8 cellular contexts compared by ENCODE assay signal in the genomic region with DNA sequence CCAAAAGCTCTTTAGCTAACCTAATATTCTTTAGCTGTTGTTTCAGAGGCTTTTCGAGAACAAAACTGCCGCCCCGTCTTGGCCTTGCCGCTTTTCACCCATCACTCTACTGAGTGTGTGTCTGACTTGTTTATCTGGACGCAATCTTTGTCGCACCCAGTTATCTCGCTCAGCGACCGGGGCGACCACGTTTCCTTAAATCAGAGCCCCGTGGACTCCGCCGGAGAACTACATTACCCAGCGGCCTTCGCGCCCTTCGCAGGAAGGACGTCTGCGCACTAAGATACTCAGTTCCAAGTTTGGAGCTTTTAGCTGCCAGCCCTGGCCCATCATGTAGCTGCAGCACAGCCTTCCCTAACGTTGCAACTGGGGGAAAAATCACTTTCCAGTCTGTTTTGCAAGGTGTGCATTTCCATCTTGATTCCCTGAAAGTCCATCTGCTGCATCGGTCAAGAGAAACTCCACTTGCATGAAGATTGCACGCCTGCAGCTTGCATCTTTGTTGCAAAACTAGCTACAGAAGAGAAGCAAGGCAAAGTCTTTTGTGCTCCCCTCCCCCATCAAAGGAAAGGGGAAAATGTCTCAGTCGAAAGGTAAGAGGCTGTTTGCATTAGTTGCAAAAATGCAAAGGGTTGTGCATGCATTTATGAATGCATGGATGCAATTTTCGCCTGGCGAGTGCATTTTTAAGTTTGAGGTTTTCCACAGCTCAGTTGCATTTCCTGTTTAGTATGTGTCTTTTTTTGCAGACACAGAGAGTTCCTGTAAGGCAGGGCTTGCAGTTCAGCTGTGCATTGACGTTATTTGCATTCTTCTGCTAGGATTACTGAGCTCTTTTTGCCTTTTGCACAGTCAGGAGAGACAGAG. TPM values are rescaled to one million over a fixed set of nuclear protein-coding genes. Genes with fewer than 3 reads are reported as not detected.
DNase-seq lines count a peak whose midpoint lies in the region; ATAC-seq and TF ChIP-seq lines count a peak whose summit lies in the region.

A gene (plus strand): TSS at position 290 of the 867 bp plus-strand sequence. CDS start 288 bp downstream, at position 578.

- H2AK5ac ChIP-seq in IMR-90 (ENCODE audit: low read depth, low read length), result no peak within 1 kb of the TSS

- peak; percentile 96 for ATAC-seq in GM21576 (IDR thresholded peaks at IDR 0.05; ENCODE audit: unreplicated experiment)
- peak; percentile 90 for ATAC-seq in IMR-90 (ENCODE audit: low read depth)
- peak; percentile 87 for ATAC-seq in omental fat pad (ENCODE audit: low FRiP score)

- H2BK15ac ChIP-seq in IMR-90 (ENCODE audit: low read depth, low read length), result peak within 1 kb of the TSS; percentile 46; the same call in 2 of the 3 replicates

- H3K56ac ChIP-seq in IMR-90 (ENCODE audit: extremely low read depth, insufficient read depth, low read length), result peak within 1 kb of the TSS; percentile 26; the same call in 1 of the 2 replicates

- H2BK5ac ChIP-seq in IMR-90 (ENCODE audit: low read depth, low read length, poor library complexity, severe bottlenecking), result no peak within 1 kb of the TSS

- H4K8ac ChIP-seq in IMR-90 (ENCODE audit: low read depth in 2 of 2, low read length in 2 of 2), result peak within 1 kb of the TSS; percentile 62 to 93

- H3K14ac ChIP-seq in IMR-90 (replicated peaks; ENCODE audit: low read depth, low read length), result peak within 1 kb of the TSS; percentile 85

- peak within 1 kb of the TSS; percentile 89 for H2BK120ac ChIP-seq in IMR-90 (ENCODE audit: low read depth, low read length)

- 0% methylated on average over 11 of the region's 27 CpGs; no CpG with 5 or more reads in 1 of the 2 experiments for WGBS in IMR-90 (ENCODE audit: extremely low coverage in 2 of 2, insufficient read length in 1 of 2), 2 experiments
- WGBS in testis, 2 donors, result 2% methylated on average over 27 of the region's 27 CpGs

- H3K9me3 ChIP-seq in IMR-90 (ENCODE audit: control insufficient read depth, insufficient read depth, low read length) (no peaks in the 10 kb centered on the region), testis (no peaks in the 10 kb centered on the region)

- H3K9me1 ChIP-seq in IMR-90 (ENCODE audit: insufficient read depth, low read length), result no peaks in the 10 kb centered on the region

- intact Hi-C loops in IMR-90 (cut with micrococcal nuclease), result loop anchor here (5.0 kb wide), 3 partner anchors 58 to 103 kb away; no protein-coding TSS in a partner anchor
- intact Hi-C loops in head of caudate nucleus (cut with DNase I), result no loop called here
- intact Hi-C loops in testis (cut with DNase I; ENCODE audit: low total_unique reads), result no loop called here

- peak within 1 kb of the TSS; percentile 27 for H4K5ac ChIP-seq in IMR-90 (ENCODE audit: low read depth, low read length)

- peak within 1 kb of the TSS; percentile 20; the same call in 1 of the 2 replicates for H3K18ac ChIP-seq in IMR-90 (ENCODE audit: low read depth, low read length)

- H3K36me3 ChIP-seq in IMR-90 (ENCODE audit: control insufficient read depth, insufficient read depth, low read length) (no peaks in the 10 kb centered on the region), testis (ENCODE audit: low read depth, missing control alignments) (no peaks in the 10 kb centered on the region)

- 0 out of 2 replicates have a peak, but pooled peaks cover 2% of the 10 kb centered on the region for H3K4me1 ChIP-seq in IMR-90 (ENCODE audit: control insufficient read depth, insufficient read depth, low read length)
- no peaks in the 10 kb centered on the region for H3K4me1 ChIP-seq in testis

- no peaks in the 10 kb centered on the region for H4K20me1 ChIP-seq in IMR-90 (ENCODE audit: insufficient read depth, low read length)

- H3K79me1 ChIP-seq in IMR-90 (ENCODE audit: low read depth in 1 of 2, low read length in 2 of 2), result no peaks in the 10 kb centered on the region

- POLR2A ChIA-PET in IMR-90 (lab: Charles Lee; ENCODE audit: unreplicated experiment), result interaction anchor here (0.5 kb wide), 1 partner anchor 824 kb away, joined by 4 read pairs; no protein-coding TSS in a partner anchor

- no peak within 1 kb of the TSS for H2AK9ac ChIP-seq in IMR-90 (replicated peaks; ENCODE audit: low read depth, low read length, poor library complexity)

- no peak for TF ChIP-seq RAD21 in IMR-90 (IDR thresholded peaks at IDR 0.05; ENCODE audit: low read length)

- H3K27me3 ChIP-seq in IMR-90 (ENCODE audit: control insufficient read depth, insufficient read depth, low read length) (no peaks in the 10 kb centered on the region), testis (no peaks in the 10 kb centered on the region)

- CTCF ChIA-PET in IMR-90 (lab: Yijun Ruan, JAX), result interaction anchor here (0.5 to 1.4 kb wide), 3 partner anchors 31 to 1137 kb away, joined by 3 to 5 read pairs (median 3); no protein-coding TSS in a partner anchor

- H3K9ac ChIP-seq in IMR-90 (ENCODE audit: low read depth, low read length), result peak within 1 kb of the TSS; percentile 64

- no peak for TF ChIP-seq POLR2A in IMR-90 (IDR thresholded peaks at IDR 0.05; ENCODE audit: low read depth, low read length)
- TF ChIP-seq POLR2A in testis (IDR thresholded peaks at IDR 0.05), result no peak

- peak within 1 kb of the TSS; percentile 89 for H3K4me2 ChIP-seq in IMR-90 (ENCODE audit: low read depth, low read length)

- DNase-seq in DMS53 treated with DMSO at 0.1 percent for 48 hours (lab: John Stamatoyannopoulos, UW; ENCODE audit: unreplicated experiment) (peak; percentile 40), IMR-90 (peak; percentile 65), RPMI8226 (peak; percentile 81), activated gamma-delta T cell treated with Interleukin-2 at 50 U/mL for 16 hours (peak; percentile 75), head of caudate nucleus (peak; percentile 85 to 96 (median 90)), omental fat pad (ENCODE audit: low spot score) (peak; percentile 45), testis (peak; percentile 93)

- H4K91ac ChIP-seq in IMR-90 (ENCODE audit: insufficient read depth, low read depth, low read length), result peak within 1 kb of the TSS; percentile 62

- TF ChIP-seq CTCF in IMR-90 (conservative IDR thresholded peaks at IDR 0.05; ENCODE audit: low read depth, low read length), result no peak
- no peak for TF ChIP-seq CTCF in omental fat pad (IDR thresholded peaks at IDR 0.05)
- no peak for TF ChIP-seq CTCF in testis (IDR thresholded peaks at IDR 0.05)

- peak within 1 kb of the TSS; percentile 58; the same call in 1 of the 2 replicates for H2BK20ac ChIP-seq in IMR-90 (ENCODE audit: low read depth, low read length)

- in situ Hi-C loops in IMR-90 (cut with MboI; ENCODE audit: low sequenced_read_pairs), result no loop called here

- H3K4ac ChIP-seq in IMR-90 (ENCODE audit: low read depth, low read length), result peak within 1 kb of the TSS; percentile 79

- H3K4me3 ChIP-seq in IMR-90 (ENCODE audit: insufficient read depth, low read depth, low read length) (peak within 1 kb of the TSS; percentile 51), testis (peak within 1 kb of the TSS; percentile 39 to 54)

- H3K27ac ChIP-seq in IMR-90 (ENCODE audit: insufficient read depth, low read length) (peak within 1 kb of the TSS; percentile 36), testis (peak within 1 kb of the TSS in 1 of 2 donors; percentile 27)

- peak within 1 kb of the TSS; percentile 91 for H2AFZ ChIP-seq in IMR-90 (replicated peaks; ENCODE audit: low read length, poor library complexity)

- no TSS peak for BruUV-seq in IMR-90 (replicated peaks; lab: Mats Ljungman, UMichigan)

- dilution Hi-C loops in IMR-90 (cut with HindIII; ENCODE audit: low sequenced_read_pairs, unreplicated experiment), result no loop called here

- H3K23ac ChIP-seq in IMR-90 (ENCODE audit: low read depth, low read length), result peak within 1 kb of the TSS; percentile 84

TF ChIP-seq in IMR-90, 13 proteins besides CTCF, POLR2A, EP300 and RAD21:
- TF ChIP-seq SMC3 (IDR thresholded peaks at IDR 0.05; ENCODE audit: low read depth, low read length), result no peak
TF ChIP-seq in IMR-90: peak in this region for 0.

RNA-seq across cellular contexts. Expression of the gene that starts here (rescaled TPM):
- total RNA-seq in IMR-90 (2012; rRNA removed) (3.6 and 5.7 TPM in 2 replicates), omental fat pad (10 to 100 TPM in 1 of 4 donors, 1 to 10 TPM in 3; 3.5 to 24.3 (median 4.8) TPM), testis (1 to 10 TPM; 2.6 to 2.8 TPM)
- polyA plus RNA-seq in IMR-90 (2012; rRNA removed) (1.8 and 2.4 TPM in 2 replicates), testis (ENCODE audit: insufficient read depth, low read depth, low replicate concordance) (2.7 TPM)
- polyA plus RNA-seq in IMR-90 (2012; cell fraction: cytosol; rRNA removed), result 0.65 and 0.92 TPM in 2 replicates
- polyA plus RNA-seq in IMR-90 (2012; cell fraction: nucleus; rRNA removed; ENCODE audit: low replicate concordance), result 0.29 and 1.1 TPM in 2 replicates

Comparison
In these comparisons a context has a peak if more than half of its experiments do, and no peak if none do; other contexts are left out.
1. DNase-seq: peak in every context shown above with its lines; median percentile 93 in testis; 90 in head of caudate nucleus; 81 in RPMI8226; 75 in activated gamma-delta T cell treated with Interleukin-2 at 50 U/mL for 16 hours; 65 in IMR-90; 45 in omental fat pad; 40 in DMS53 treated with DMSO at 0.1 percent for 48 hours.